In genomic region chr7:24573554-24574338, GRCh38 we compare ENCODE assay signal across 8 cellular contexts.
DNase-seq lines count a peak whose midpoint lies in the region; TF ChIP-seq lines count a peak whose summit lies in the region.

No MANE protein-coding gene starts in this region.

- H3K4me3 ChIP-seq in SK-N-MC (peak overlapping the region; percentile 98), retinal pigment epithelial cell (ENCODE audit: low read length) (peak overlapping the region; percentile 82)

- no peak overlapping the region for H3K27ac ChIP-seq in SK-N-MC

- no peaks in the 10 kb centered on the region for H3K36me3 ChIP-seq in SK-N-MC (ENCODE audit: insufficient read depth, low read length)

- DNase-seq in DMS53 (lab: John Stamatoyannopoulos, UW) (peak; percentile 90), GM20000 (ENCODE audit: low spot score) (peak; percentile 80), HK-2 (ENCODE audit: unreplicated experiment) (peak; percentile 65), SK-N-MC (ENCODE audit: low read depth, low spot score) (no peak), anterior cingulate cortex (lab: John Stamatoyannopoulos, UW) (peak in 42 of 58 donors; percentile 3 to 78 (median 32)), hypothalamus (lab: John Stamatoyannopoulos, UW) (peak in 39 of 51 donors; percentile 3 to 73 (median 28)), retinal pigment epithelial cell (ENCODE audit: low read depth) (no peak), DMS153 (lab: John Stamatoyannopoulos, UW) (no peak)

- H3K9ac ChIP-seq in SK-N-MC (ENCODE audit: insufficient read length): peak overlapping the region; percentile 86

- no peak for TF ChIP-seq CTCF in GM20000 (IDR thresholded peaks at IDR 0.05; ENCODE audit: extremely low read depth, missing control alignments)
- no peak for TF ChIP-seq CTCF in retinal pigment epithelial cell (conservative IDR thresholded peaks at IDR 0.05; ENCODE audit: low read depth, low read length)

- no peaks in the 10 kb centered on the region for H3K9me3 ChIP-seq in SK-N-MC (ENCODE audit: low read depth, low read length)

Comparison
In these comparisons a context has a peak if more than half of its experiments do, and no peak if none do; other contexts are left out.
1. DNase-seq: peak in DMS53 (single experiment), GM20000 (single experiment), HK-2 (single experiment), anterior cingulate cortex (42 of 58) and hypothalamus (39 of 51); none in SK-N-MC (single experiment), retinal pigment epithelial cell (single experiment) and DMS153 (single experiment).